9 cellular contexts compared by ENCODE assay signal in genomic region chr4:40672528-40673522, GRCh38. TPM values are rescaled to one million over a fixed set of nuclear protein-coding genes. Genes with fewer than 3 reads are reported as not detected.
DNase-seq lines count a peak whose midpoint lies in the region; ATAC-seq, FAIRE-seq and TF ChIP-seq lines count a peak whose summit lies in the region.
"Had no signal": no experiment of that assay in that cellular context is flagged by ENCODE, and none has a peak within 500 bp of the region (broad histone marks: within the 10 kb centered on the region; RNA-seq: fewer than 3 reads in every experiment).

No MANE protein-coding gene starts in this region.

- H3K27me3 Mint-ChIP-seq in CD4-positive, alpha-beta memory T cell, result no peaks in the 10 kb centered on the region
- no peaks in the 10 kb centered on the region for H3K27me3 Mint-ChIP-seq in astrocyte (ENCODE audit: low read depth, unreplicated experiment)
- H3K27me3 Mint-ChIP-seq in stimulated activated memory B cell treated with anti-CD40 and anti-IgM and Interleukin-4, amounts not matched to agents 10 μg/mL and 1 μg/mL and 100 μg/mL, for 72 hours, result no peaks in the 10 kb centered on the region
- no peaks in the 10 kb centered on the region for H3K27me3 Mint-ChIP-seq in glutamatergic neuron (ENCODE audit: unreplicated experiment)

- peak overlapping the region; percentile 73 for H3K9ac ChIP-seq in astrocyte (ENCODE audit: low read length)

- H3K4me3 Mint-ChIP-seq in CD4-positive, alpha-beta memory T cell, result peak overlapping the region in 7 of 8 donors; percentile 33 to 81 (median 65)
- H3K4me3 Mint-ChIP-seq in astrocyte (ENCODE audit: unreplicated experiment) (peak overlapping the region; percentile 7), glutamatergic neuron (ENCODE audit: unreplicated experiment) (no peak overlapping the region)
- H3K4me3 Mint-ChIP-seq in stimulated activated memory B cell treated with anti-CD40 and anti-IgM and Interleukin-4, amounts not matched to agents 10 μg/mL and 1 μg/mL and 100 μg/mL, for 72 hours, result no peak overlapping the region

- ATAC-seq in HG03159 (IDR thresholded peaks at IDR 0.05; ENCODE audit: unreplicated experiment), result peak; percentile 70
- peak; percentile 58 for ATAC-seq in stimulated activated memory B cell treated with anti-CD40 and anti-IgM and Interleukin-4, amounts not matched to agents 10 μg/mL and 1 μg/mL and 100 μg/mL, for 72 hours

- CTCF ChIA-PET in CD4-positive, alpha-beta memory T cell (lab: Charles Lee; ENCODE audit: partially characterized antibody), result interaction anchor here (0.6 to 1.0 kb wide), 2 partner anchors 9 to 101 kb away, joined by 4 read pairs; no protein-coding TSS in a partner anchor

- intact Hi-C loops in CD4-positive, alpha-beta memory T cell (cut with micrococcal nuclease), result no loop called here

- H3K9me3 Mint-ChIP-seq in CD4-positive, alpha-beta memory T cell, result peaks cover 0 to 2% (median 0%) of the 10 kb centered on the region in 8 donors
- H3K9me3 Mint-ChIP-seq in astrocyte (ENCODE audit: unreplicated experiment) (no peaks in the 10 kb centered on the region), glutamatergic neuron (ENCODE audit: unreplicated experiment) (no peaks in the 10 kb centered on the region)
- no peaks in the 10 kb centered on the region for H3K9me3 Mint-ChIP-seq in stimulated activated memory B cell treated with anti-CD40 and anti-IgM and Interleukin-4, amounts not matched to agents 10 μg/mL and 1 μg/mL and 100 μg/mL, for 72 hours

- peak; percentile 60 to 79 (median 68) for DNase-seq in CD4-positive, alpha-beta memory T cell
- DNase-seq in GM19239 (ENCODE audit: insufficient read length, low spot score) (peak; percentile 28), RCC 7860 (ENCODE audit: low spot score) (peak; percentile 99), astrocyte (ENCODE audit: low read depth) (peak; percentile 100), kidney epithelial cell (ENCODE audit: low read depth) (peak; percentile 99), glutamatergic neuron (no peak)

- H3K9me3 ChIP-seq in CD4-positive, alpha-beta memory T cell (ENCODE audit: control insufficient read depth in 1 of 2, low read length in 2 of 2), result no peaks in the 10 kb centered on the region
- H3K9me3 ChIP-seq in astrocyte (ENCODE audit: insufficient read depth, low read depth, low read length), result no peaks in the 10 kb centered on the region

- no peaks in the 10 kb centered on the region for H3K79me2 ChIP-seq in astrocyte (ENCODE audit: insufficient read depth, low read length)

- no peak for TF ChIP-seq CTCF in astrocyte (IDR thresholded peaks at IDR 0.05; ENCODE audit: insufficient read depth, low read depth, low read length)
- no peak for TF ChIP-seq CTCF in kidney epithelial cell (IDR thresholded peaks at IDR 0.05; ENCODE audit: insufficient read depth, low read length, poor library complexity, severe bottlenecking)
- no peak for TF ChIP-seq CTCF in glutamatergic neuron (IDR thresholded peaks at IDR 0.05; ENCODE audit: partially characterized antibody, unreplicated experiment)

- no peaks in the 10 kb centered on the region for H3K27me3 ChIP-seq in CD4-positive, alpha-beta memory T cell (ENCODE audit: insufficient read depth, low read length)
- H3K27me3 ChIP-seq in astrocyte (ENCODE audit: insufficient read depth, low read length) (no peaks in the 10 kb centered on the region), kidney epithelial cell (ENCODE audit: control insufficient read depth, insufficient read depth, low read length) (no peaks in the 10 kb centered on the region)

- H3K36me3 ChIP-seq in CD4-positive, alpha-beta memory T cell (ENCODE audit: insufficient read depth, low read length), result no peaks in the 10 kb centered on the region
- no peaks in the 10 kb centered on the region for H3K36me3 ChIP-seq in astrocyte (ENCODE audit: insufficient read depth, low read length)
- no peaks in the 10 kb centered on the region for H3K36me3 ChIP-seq in kidney epithelial cell (ENCODE audit: control insufficient read depth, insufficient read depth, low read length)

- H3K27ac ChIP-seq in CD4-positive, alpha-beta memory T cell (ENCODE audit: low read depth, low read length), result peak overlapping the region; percentile 25
- peak overlapping the region; percentile 94 for H3K27ac ChIP-seq in astrocyte (ENCODE audit: low read depth, low read length)
- H3K27ac ChIP-seq: VCaP had no signal

- POLR2A ChIA-PET in CD4-positive, alpha-beta memory T cell (lab: Charles Lee; ENCODE audit: partially characterized antibody), result interaction anchor here (0.6 kb wide), 1 partner anchor 496 kb away, joined by 3 read pairs; no protein-coding TSS in a partner anchor

- peaks cover 21% of the 10 kb centered on the region for H3K4me1 ChIP-seq in CD4-positive, alpha-beta memory T cell (ENCODE audit: insufficient read depth, low read length)
- H3K4me1 ChIP-seq in astrocyte (ENCODE audit: insufficient read depth, low read length), result peaks cover 13% of the 10 kb centered on the region

- peak overlapping the region in 1 of 2 donors; percentile 42 for H3K4me3 ChIP-seq in CD4-positive, alpha-beta memory T cell (ENCODE audit: low read length in 2 of 2)
- H3K4me3 ChIP-seq in astrocyte (ENCODE audit: insufficient read depth, low read depth, low read length), result peak overlapping the region; percentile 27
- no peak overlapping the region for H3K4me3 ChIP-seq in kidney epithelial cell (ENCODE audit: low read depth, low read length)

- FAIRE-seq in GM19239 (lab: Jason Lieb, UNC) (peak; percentile 98), RCC 7860 (lab: Jason Lieb, UNC) (peak; percentile 98), astrocyte (lab: Jason Lieb, UNC) (peak; percentile 99)

- peak overlapping the region; percentile 74 to 95 (median 89) for H3K27ac Mint-ChIP-seq in CD4-positive, alpha-beta memory T cell
- H3K27ac Mint-ChIP-seq in astrocyte (ENCODE audit: unreplicated experiment) (peak overlapping the region; percentile 98), glutamatergic neuron (ENCODE audit: unreplicated experiment) (no peak overlapping the region)
- peak overlapping the region; percentile 25 for H3K27ac Mint-ChIP-seq in stimulated activated memory B cell treated with anti-CD40 and anti-IgM and Interleukin-4, amounts not matched to agents 10 μg/mL and 1 μg/mL and 100 μg/mL, for 72 hours

- peak overlapping the region; percentile 74 for H3K4me2 ChIP-seq in astrocyte (ENCODE audit: low read length)

- H3K36me3 Mint-ChIP-seq in CD4-positive, alpha-beta memory T cell, result no peaks in the 10 kb centered on the region
- H3K36me3 Mint-ChIP-seq in astrocyte (ENCODE audit: low read depth, unreplicated experiment), result no peaks in the 10 kb centered on the region
- no peaks in the 10 kb centered on the region for H3K36me3 Mint-ChIP-seq in stimulated activated memory B cell treated with anti-CD40 and anti-IgM and Interleukin-4, amounts not matched to agents 10 μg/mL and 1 μg/mL and 100 μg/mL, for 72 hours
- no peaks in the 10 kb centered on the region for H3K36me3 Mint-ChIP-seq in glutamatergic neuron (ENCODE audit: unreplicated experiment)

- H2AFZ ChIP-seq in astrocyte (ENCODE audit: low read depth, low read length), result peak overlapping the region; percentile 81

- peaks cover 17 to 26% (median 22%) of the 10 kb centered on the region in 4 donors for H3K4me1 Mint-ChIP-seq in CD4-positive, alpha-beta memory T cell
- H3K4me1 Mint-ChIP-seq in astrocyte (ENCODE audit: low read depth, unreplicated experiment) (peaks cover 18% of the 10 kb centered on the region), glutamatergic neuron (ENCODE audit: low read depth, unreplicated experiment) (no peaks in the 10 kb centered on the region)
- H3K4me1 Mint-ChIP-seq in stimulated activated memory B cell treated with anti-CD40 and anti-IgM and Interleukin-4, amounts not matched to agents 10 μg/mL and 1 μg/mL and 100 μg/mL, for 72 hours, result peaks cover 8% of the 10 kb centered on the region

- no peaks in the 10 kb centered on the region for H4K20me1 ChIP-seq in astrocyte (ENCODE audit: insufficient read depth, low read length)

RNA-seq across cellular contexts. Expression of gene RBM47, which starts 43.2 kb away (rescaled TPM):
- 1 to 10 TPM; 1.5 TPM for total RNA-seq in CD4-positive, alpha-beta memory T cell
- under 1 TPM; 0.10 to 0.26 TPM for polyA plus RNA-seq in CD4-positive, alpha-beta memory T cell
- 2.3 and 2.9 TPM in 2 replicates for total RNA-seq in astrocyte
- total RNA-seq in kidney epithelial cell, result 41.1 and 42.1 TPM in 2 replicates
- total RNA-seq in glutamatergic neuron (ENCODE audit: unreplicated experiment), result 0.98 TPM

Comparison
In these comparisons a context has a peak if more than half of its experiments do, and no peak if none do; other contexts are left out.
1. H3K4me3 Mint-ChIP-seq: peak in CD4-positive, alpha-beta memory T cell (7 of 8) and astrocyte (single experiment); none in stimulated activated memory B cell treated with anti-CD40 and anti-IgM and Interleukin-4, amounts not matched to agents 10 μg/mL and 1 μg/mL and 100 μg/mL, for 72 hours (single experiment) and glutamatergic neuron (single experiment).
2. RNA of gene RBM47, which starts 43.2 kb away (total RNA-seq): 41.1 to 42.1 TPM in kidney epithelial cell; 2.3 to 2.9 TPM in astrocyte, 1.5 TPM in CD4-positive, alpha-beta memory T cell and 0.98 TPM in glutamatergic neuron (single experiment); every median in the first group is over 10 times any median in the second.